In genomic region chr5:126615286-126615685, GRCh38 we compare ENCODE assay signal across 11 cellular contexts. TPM values are rescaled to one million over a fixed set of nuclear protein-coding genes. Genes with fewer than 3 reads are reported as not detected.
DNase-seq lines count a peak whose midpoint lies in the region; ATAC-seq and TF ChIP-seq lines count a peak whose summit lies in the region.
"Had no signal": no experiment of that assay in that cellular context is flagged by ENCODE, and none has a peak within 500 bp of the region (broad histone marks: within the 10 kb centered on the region; RNA-seq: fewer than 3 reads in every experiment).

No MANE protein-coding gene starts in this region.

- no peaks in the 10 kb centered on the region for H3K4me1 ChIP-seq in hepatocyte (ENCODE audit: insufficient read depth)

- TF ChIP-seq CTCF in hepatocyte (IDR thresholded peaks at IDR 0.05; ENCODE audit: poor library complexity), result no peak

- DNase-seq in germinal center (ENCODE audit: low spot score) (peak; percentile 61), mucosa of gallbladder (ENCODE audit: low spot score) (no peak), hepatocyte (ENCODE audit: low spot score) (no peak), DMS79 (lab: John Stamatoyannopoulos, UW) (no peak)
- no peak for DNase-seq in stimulated activated naive CD4-positive, alpha-beta T cell treated with Interleukin-2 at 50 U/mL for 16 hours (lab: John Stamatoyannopoulos, UW)
- DNase-seq: activated B cell treated with CpG ODN at 0.5 μM for 24 hours; effector CD8-positive, alpha-beta T cell had no signal

- H3K36me3 ChIP-seq in hepatocyte (replicated peaks; ENCODE audit: insufficient read depth, low read depth), result no peaks in the 10 kb centered on the region

- H3K9me3 ChIP-seq in hepatocyte (ENCODE audit: low read depth), result no peaks in the 10 kb centered on the region

- no peak overlapping the region for H3K4me3 ChIP-seq in hepatocyte

- no peaks in the 10 kb centered on the region for H3K27me3 ChIP-seq in hepatocyte

- no peaks in the 10 kb centered on the region for H3K9me2 ChIP-seq in hepatocyte (replicated peaks; ENCODE audit: insufficient read depth)

- H3K79me2 ChIP-seq in hepatocyte, result peaks cover 58% of the 10 kb centered on the region

- H3K27ac ChIP-seq in hepatocyte, result no peak overlapping the region

- 90% methylated on average over 4 of the region's 4 CpGs for WGBS in hepatocyte (ENCODE audit: low lambda C conversion rate, missing lambda C conversion rate)

- H3K4me2 ChIP-seq in hepatocyte, result no peak overlapping the region

- no peak overlapping the region for H2AFZ ChIP-seq in hepatocyte

- ATAC-seq in GM18858 (IDR thresholded peaks at IDR 0.05; ENCODE audit: unreplicated experiment) (peak; percentile 96), GM21447 (IDR thresholded peaks at IDR 0.05; ENCODE audit: unreplicated experiment) (peak; percentile 95), HG03095 (IDR thresholded peaks at IDR 0.05; ENCODE audit: unreplicated experiment) (peak; percentile 96)
- ATAC-seq: natural killer cell treated with Interleukin-12 subunit alpha and Interleukin-12 subunit beta and Interleukin-15 and Interleukin-18, amount 100 ng/mL, for 72 hours had no signal

- peaks cover 14% of the 10 kb centered on the region for H4K20me1 ChIP-seq in hepatocyte (ENCODE audit: insufficient read depth, poor library complexity, severe bottlenecking)

RNA-seq across cellular contexts. Expression of gene PHAX, which starts 14.5 kb away (rescaled TPM):
- total RNA-seq in mucosa of gallbladder (30.2 TPM), hepatocyte (59.4 and 65.0 TPM in 2 replicates)
- 56.6 and 57.0 TPM in 2 replicates for polyA plus RNA-seq in hepatocyte

RNA-seq across cellular contexts. Expression of gene ALDH7A1, which starts 20.3 kb away (rescaled TPM):
- 42.6 TPM for total RNA-seq in mucosa of gallbladder
- total RNA-seq in hepatocyte, result 48.8 and 50.0 TPM in 2 replicates
- polyA plus RNA-seq in hepatocyte, result 97.0 and 107 TPM in 2 replicates
